In genomic region chr6:28864321-28864923, GRCh38 we compare ENCODE assay signal across 1 cellular context.
TF ChIP-seq lines count a peak whose summit lies in the region.

No MANE protein-coding gene starts in this region.

TF ChIP-seq in K562, 482 proteins besides CTCF, POLR2A, EP300 and RAD21 (continued from another document):
- TF ChIP-seq ZNF592 (IDR thresholded peaks at IDR 0.05) (peak; percentile 71; the same call in 1 of the 2 replicates), RB1 (IDR thresholded peaks at IDR 0.05; ENCODE audit: low read depth) (no peak), SP1 (CRISPR knock-in tag; IDR thresholded peaks at IDR 0.05) (no peak), SIN3A (IDR thresholded peaks at IDR 0.05; ENCODE audit: borderline replicate concordance in 2 of 2, control insufficient read depth in 1 of 2, low read depth in 2 of 2, low read length in 2 of 2) (0 out of 4 replicates have a peak, but pooled peaks of 1 of the 2 experiments have one; percentile 41), TAF1 (IDR thresholded peaks at IDR 0.05; ENCODE audit: control insufficient read depth, extremely low read depth, insufficient read depth, low read length, severe bottlenecking) (peak; percentile 37), NR2C1 (IDR thresholded peaks at IDR 0.05) (peak; percentile 74), NR2C1 (tag; IDR thresholded peaks at IDR 0.05) (peak; percentile 60), NRF1 (conservative IDR thresholded peaks at IDR 0.05 in 1 of 2, IDR thresholded peaks at IDR 0.05 in 1 of 2) (peak in 1 of 2 experiments; percentile 36; a peak in 2 of 4 replicates), HOXB6 (CRISPR knock-in tag; IDR thresholded peaks at IDR 0.05; ENCODE audit: borderline replicate concordance) (no peak), ZNF699 (CRISPR knock-in tag; IDR thresholded peaks at IDR 0.05; ENCODE audit: insufficient replicate concordance) (no peak), MYC (IDR thresholded peaks at IDR 0.05; ENCODE audit: low read depth, low read length) (0 out of 2 replicates have a peak, but pooled peaks have one; percentile 56), MYC (CRISPR knock-in tag; IDR thresholded peaks at IDR 0.05; ENCODE audit: borderline replicate concordance, low read depth) (no peak), CREB1 (IDR thresholded peaks at IDR 0.05) (peak; percentile 19; the same call in 1 of the 2 replicates), CREB1 (CRISPR knock-in tag; IDR thresholded peaks at IDR 0.05) (no peak), ZNF57 (CRISPR knock-in tag; IDR thresholded peaks at IDR 0.05) (no peak), CREM (IDR thresholded peaks at IDR 0.05; ENCODE audit: low read depth) (0 out of 2 replicates have a peak, but pooled peaks have one; percentile 38), ELF4 (CRISPR knock-in tag; IDR thresholded peaks at IDR 0.05) (0 out of 2 replicates have a peak, but pooled peaks have one; percentile 6), SMAD2 (IDR thresholded peaks at IDR 0.05; ENCODE audit: low read depth, low read length) (no peak), UBTF (IDR thresholded peaks at IDR 0.05; ENCODE audit: borderline replicate concordance in 1 of 2, low read depth in 2 of 2, low read length in 2 of 2) (0 out of 4 replicates have a peak, but pooled peaks of 1 of the 2 experiments have one; percentile 10), YY1 (IDR thresholded peaks at IDR 0.05; ENCODE audit: borderline replicate concordance in 1 of 3, control insufficient read depth in 1 of 3, extremely low read depth in 1 of 3, insufficient read depth in 3 of 3, insufficient read length in 1 of 3, insufficient replicate concordance in 2 of 3, low read depth in 1 of 3, low read length in 2 of 3) (peak in 2 of 3 experiments; percentile 18 to 22), TEAD2 (tag; IDR thresholded peaks at IDR 0.05) (peak; percentile 48), RCOR1 (IDR thresholded peaks at IDR 0.05; ENCODE audit: borderline replicate concordance in 1 of 2, low read depth in 2 of 2, low read length in 2 of 2) (peak in 1 of 2 experiments; percentile 31; a peak in 2 of 4 replicates), ARID4B (CRISPR knock-in tag; IDR thresholded peaks at IDR 0.05) (0 out of 2 replicates have a peak, but pooled peaks have one; percentile 3), BRCA1 (IDR thresholded peaks at IDR 0.05) (no peak), BRCA1 (CRISPR knock-in tag; IDR thresholded peaks at IDR 0.05) (peak; percentile 13; the same call in 1 of the 2 replicates), KLF6 (CRISPR knock-in tag; IDR thresholded peaks at IDR 0.05; ENCODE audit: borderline replicate concordance) (0 out of 2 replicates have a peak, but pooled peaks have one; percentile 20), TEAD4 (IDR thresholded peaks at IDR 0.05; ENCODE audit: low read length) (peak; percentile 59), TEAD4 (CRISPR knock-in tag; IDR thresholded peaks at IDR 0.05; ENCODE audit: borderline replicate concordance) (no peak), MAFK (IDR thresholded peaks at IDR 0.05; ENCODE audit: low read length) (0 out of 2 replicates have a peak, but pooled peaks have one; percentile 13), FOXA1 (IDR thresholded peaks at IDR 0.05; ENCODE audit: borderline replicate concordance) (no peak), STAG1 (CRISPR knock-in tag; IDR thresholded peaks at IDR 0.05; ENCODE audit: borderline replicate concordance) (0 out of 2 replicates have a peak, but pooled peaks have one; percentile 8)
- TF ChIP-seq, protein P1, sequence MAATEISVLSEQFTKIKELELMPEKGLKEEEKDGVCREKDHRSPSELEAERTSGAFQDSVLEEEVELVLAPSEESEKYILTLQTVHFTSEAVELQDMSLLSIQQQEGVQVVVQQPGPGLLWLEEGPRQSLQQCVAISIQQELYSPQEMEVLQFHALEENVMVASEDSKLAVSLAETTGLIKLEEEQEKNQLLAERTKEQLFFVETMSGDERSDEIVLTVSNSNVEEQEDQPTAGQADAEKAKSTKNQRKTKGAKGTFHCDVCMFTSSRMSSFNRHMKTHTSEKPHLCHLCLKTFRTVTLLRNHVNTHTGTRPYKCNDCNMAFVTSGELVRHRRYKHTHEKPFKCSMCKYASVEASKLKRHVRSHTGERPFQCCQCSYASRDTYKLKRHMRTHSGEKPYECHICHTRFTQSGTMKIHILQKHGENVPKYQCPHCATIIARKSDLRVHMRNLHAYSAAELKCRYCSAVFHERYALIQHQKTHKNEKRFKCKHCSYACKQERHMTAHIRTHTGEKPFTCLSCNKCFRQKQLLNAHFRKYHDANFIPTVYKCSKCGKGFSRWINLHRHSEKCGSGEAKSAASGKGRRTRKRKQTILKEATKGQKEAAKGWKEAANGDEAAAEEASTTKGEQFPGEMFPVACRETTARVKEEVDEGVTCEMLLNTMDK (IDR thresholded peaks at IDR 0.05; ENCODE audit: borderline replicate concordance, insufficient read depth, low read depth, low read length, poor library complexity, severe bottlenecking), result peak; percentile 27
- TF ChIP-seq, protein P2, sequence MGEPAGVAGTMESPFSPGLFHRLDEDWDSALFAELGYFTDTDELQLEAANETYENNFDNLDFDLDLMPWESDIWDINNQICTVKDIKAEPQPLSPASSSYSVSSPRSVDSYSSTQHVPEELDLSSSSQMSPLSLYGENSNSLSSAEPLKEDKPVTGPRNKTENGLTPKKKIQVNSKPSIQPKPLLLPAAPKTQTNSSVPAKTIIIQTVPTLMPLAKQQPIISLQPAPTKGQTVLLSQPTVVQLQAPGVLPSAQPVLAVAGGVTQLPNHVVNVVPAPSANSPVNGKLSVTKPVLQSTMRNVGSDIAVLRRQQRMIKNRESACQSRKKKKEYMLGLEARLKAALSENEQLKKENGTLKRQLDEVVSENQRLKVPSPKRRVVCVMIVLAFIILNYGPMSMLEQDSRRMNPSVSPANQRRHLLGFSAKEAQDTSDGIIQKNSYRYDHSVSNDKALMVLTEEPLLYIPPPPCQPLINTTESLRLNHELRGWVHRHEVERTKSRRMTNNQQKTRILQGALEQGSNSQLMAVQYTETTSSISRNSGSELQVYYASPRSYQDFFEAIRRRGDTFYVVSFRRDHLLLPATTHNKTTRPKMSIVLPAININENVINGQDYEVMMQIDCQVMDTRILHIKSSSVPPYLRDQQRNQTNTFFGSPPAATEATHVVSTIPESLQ (CRISPR knock-in tag; IDR thresholded peaks at IDR 0.05), result 0 out of 2 replicates have a peak, but pooled peaks have one; percentile 42
- TF ChIP-seq, protein P3, sequence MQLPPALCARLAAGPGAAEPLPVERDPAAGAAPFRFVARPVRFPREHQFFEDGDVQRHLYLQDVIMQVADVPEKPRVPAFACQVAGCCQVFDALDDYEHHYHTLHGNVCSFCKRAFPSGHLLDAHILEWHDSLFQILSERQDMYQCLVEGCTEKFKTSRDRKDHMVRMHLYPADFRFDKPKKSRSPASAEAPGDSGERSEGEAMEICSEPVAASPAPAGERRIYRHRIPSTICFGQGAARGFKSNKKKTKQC (CRISPR knock-in tag; IDR thresholded peaks at IDR 0.05), result 0 out of 2 replicates have a peak, but pooled peaks have one; percentile 11
- TF ChIP-seq, protein P4, sequence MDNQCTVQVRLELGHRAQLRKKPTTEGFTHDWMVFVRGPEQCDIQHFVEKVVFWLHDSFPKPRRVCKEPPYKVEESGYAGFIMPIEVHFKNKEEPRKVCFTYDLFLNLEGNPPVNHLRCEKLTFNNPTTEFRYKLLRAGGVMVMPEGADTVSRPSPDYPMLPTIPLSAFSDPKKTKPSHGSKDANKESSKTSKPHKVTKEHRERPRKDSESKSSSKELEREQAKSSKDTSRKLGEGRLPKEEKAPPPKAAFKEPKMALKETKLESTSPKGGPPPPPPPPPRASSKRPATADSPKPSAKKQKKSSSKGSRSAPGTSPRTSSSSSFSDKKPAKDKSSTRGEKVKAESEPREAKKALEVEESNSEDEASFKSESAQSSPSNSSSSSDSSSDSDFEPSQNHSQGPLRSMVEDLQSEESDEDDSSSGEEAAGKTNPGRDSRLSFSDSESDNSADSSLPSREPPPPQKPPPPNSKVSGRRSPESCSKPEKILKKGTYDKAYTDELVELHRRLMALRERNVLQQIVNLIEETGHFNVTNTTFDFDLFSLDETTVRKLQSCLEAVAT (IDR thresholded peaks at IDR 0.05), result 0 out of 4 replicates have a peak, but pooled peaks of 1 of the 2 experiments have one; percentile 14
